In genomic region chr1:11273595-11274234, GRCh38 we compare ENCODE assay signal across 1 cellular context.
TF ChIP-seq lines count a peak whose summit lies in the region.

No MANE protein-coding gene starts in this region.

TF ChIP-seq in K562, 482 proteins besides CTCF, POLR2A, EP300 and RAD21 (continued from another document and continues in another):
- TF ChIP-seq ZHX1 (conservative IDR thresholded peaks at IDR 0.05; ENCODE audit: low read length) (no peak), TSHZ1 (CRISPR knock-in tag; IDR thresholded peaks at IDR 0.05) (no peak), HNRNPK (IDR thresholded peaks at IDR 0.05; ENCODE audit: low read depth, low read length, poor library complexity, severe bottlenecking) (no peak), ILF3 (IDR thresholded peaks at IDR 0.05; ENCODE audit: borderline replicate concordance) (no peak), TCF7 (IDR thresholded peaks at IDR 0.05; ENCODE audit: borderline replicate concordance) (no peak), ZNF134 (CRISPR knock-in tag; conservative IDR thresholded peaks at IDR 0.05) (no peak), NR2C2 (CRISPR knock-in tag; IDR thresholded peaks at IDR 0.05) (peak; percentile 29), NR2C2 (tag; IDR thresholded peaks at IDR 0.05) (no peak; the same call in 1 of the 2 replicates), LARP7 (IDR thresholded peaks at IDR 0.05) (no peak), MYC (IDR thresholded peaks at IDR 0.05; ENCODE audit: low read depth, low read length) (no peak), MYC (CRISPR knock-in tag; IDR thresholded peaks at IDR 0.05; ENCODE audit: borderline replicate concordance, low read depth) (peak; percentile 43), TAF9B (IDR thresholded peaks at IDR 0.05; ENCODE audit: partially characterized antibody) (no peak), RBM22 (IDR thresholded peaks at IDR 0.05; ENCODE audit: low read depth, low read length, poor library complexity, severe bottlenecking) (no peak), ZNF212 (CRISPR knock-in tag; IDR thresholded peaks at IDR 0.05) (no peak), ZNF253 (CRISPR knock-in tag; conservative IDR thresholded peaks at IDR 0.05) (no peak), SIRT6 (IDR thresholded peaks at IDR 0.05; ENCODE audit: low read depth, low read length) (no peak), PHF20 (IDR thresholded peaks at IDR 0.05; ENCODE audit: partially characterized antibody) (no peak), CC2D1A (IDR thresholded peaks at IDR 0.05) (no peak), POLR3G (IDR thresholded peaks at IDR 0.05; ENCODE audit: extremely low read depth, insufficient read length, insufficient replicate concordance) (no peak), MYNN (IDR thresholded peaks at IDR 0.05) (no peak), MYNN (CRISPR knock-in tag; IDR thresholded peaks at IDR 0.05) (no peak), TCFL5 (CRISPR knock-in tag; conservative IDR thresholded peaks at IDR 0.05) (no peak), ZNF184 (CRISPR knock-in tag; IDR thresholded peaks at IDR 0.05) (no peak), ZNF217 (CRISPR knock-in tag; IDR thresholded peaks at IDR 0.05) (no peak), TAL1 (IDR thresholded peaks at IDR 0.05) (no peak), CLOCK (CRISPR knock-in tag; IDR thresholded peaks at IDR 0.05; ENCODE audit: borderline replicate concordance) (no peak), BRCA1 (IDR thresholded peaks at IDR 0.05) (no peak), BRCA1 (CRISPR knock-in tag; IDR thresholded peaks at IDR 0.05) (no peak), ZNF436 (CRISPR knock-in tag; IDR thresholded peaks at IDR 0.05) (no peak), LEF1 (IDR thresholded peaks at IDR 0.05) (no peak)
- TF ChIP-seq, protein P1, sequence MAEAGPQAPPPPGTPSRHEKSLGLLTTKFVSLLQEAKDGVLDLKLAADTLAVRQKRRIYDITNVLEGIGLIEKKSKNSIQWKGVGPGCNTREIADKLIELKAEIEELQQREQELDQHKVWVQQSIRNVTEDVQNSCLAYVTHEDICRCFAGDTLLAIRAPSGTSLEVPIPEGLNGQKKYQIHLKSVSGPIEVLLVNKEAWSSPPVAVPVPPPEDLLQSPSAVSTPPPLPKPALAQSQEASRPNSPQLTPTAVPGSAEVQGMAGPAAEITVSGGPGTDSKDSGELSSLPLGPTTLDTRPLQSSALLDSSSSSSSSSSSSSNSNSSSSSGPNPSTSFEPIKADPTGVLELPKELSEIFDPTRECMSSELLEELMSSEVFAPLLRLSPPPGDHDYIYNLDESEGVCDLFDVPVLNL (CRISPR knock-in tag; IDR thresholded peaks at IDR 0.05; ENCODE audit: low read depth) = peak; percentile 74; the same call in 1 of the 2 replicates
- TF ChIP-seq, protein P2, sequence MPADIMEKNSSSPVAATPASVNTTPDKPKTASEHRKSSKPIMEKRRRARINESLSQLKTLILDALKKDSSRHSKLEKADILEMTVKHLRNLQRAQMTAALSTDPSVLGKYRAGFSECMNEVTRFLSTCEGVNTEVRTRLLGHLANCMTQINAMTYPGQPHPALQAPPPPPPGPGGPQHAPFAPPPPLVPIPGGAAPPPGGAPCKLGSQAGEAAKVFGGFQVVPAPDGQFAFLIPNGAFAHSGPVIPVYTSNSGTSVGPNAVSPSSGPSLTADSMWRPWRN (IDR thresholded peaks at IDR 0.05; ENCODE audit: low read depth) = no peak
- TF ChIP-seq, protein P3, sequence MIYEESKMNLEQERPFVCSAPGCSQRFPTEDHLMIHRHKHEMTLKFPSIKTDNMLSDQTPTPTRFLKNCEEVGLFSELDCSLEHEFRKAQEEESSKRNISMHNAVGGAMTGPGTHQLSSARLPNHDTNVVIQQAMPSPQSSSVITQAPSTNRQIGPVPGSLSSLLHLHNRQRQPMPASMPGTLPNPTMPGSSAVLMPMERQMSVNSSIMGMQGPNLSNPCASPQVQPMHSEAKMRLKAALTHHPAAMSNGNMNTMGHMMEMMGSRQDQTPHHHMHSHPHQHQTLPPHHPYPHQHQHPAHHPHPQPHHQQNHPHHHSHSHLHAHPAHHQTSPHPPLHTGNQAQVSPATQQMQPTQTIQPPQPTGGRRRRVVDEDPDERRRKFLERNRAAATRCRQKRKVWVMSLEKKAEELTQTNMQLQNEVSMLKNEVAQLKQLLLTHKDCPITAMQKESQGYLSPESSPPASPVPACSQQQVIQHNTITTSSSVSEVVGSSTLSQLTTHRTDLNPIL (CRISPR knock-in tag; IDR thresholded peaks at IDR 0.05) = no peak
- TF ChIP-seq, protein P4, sequence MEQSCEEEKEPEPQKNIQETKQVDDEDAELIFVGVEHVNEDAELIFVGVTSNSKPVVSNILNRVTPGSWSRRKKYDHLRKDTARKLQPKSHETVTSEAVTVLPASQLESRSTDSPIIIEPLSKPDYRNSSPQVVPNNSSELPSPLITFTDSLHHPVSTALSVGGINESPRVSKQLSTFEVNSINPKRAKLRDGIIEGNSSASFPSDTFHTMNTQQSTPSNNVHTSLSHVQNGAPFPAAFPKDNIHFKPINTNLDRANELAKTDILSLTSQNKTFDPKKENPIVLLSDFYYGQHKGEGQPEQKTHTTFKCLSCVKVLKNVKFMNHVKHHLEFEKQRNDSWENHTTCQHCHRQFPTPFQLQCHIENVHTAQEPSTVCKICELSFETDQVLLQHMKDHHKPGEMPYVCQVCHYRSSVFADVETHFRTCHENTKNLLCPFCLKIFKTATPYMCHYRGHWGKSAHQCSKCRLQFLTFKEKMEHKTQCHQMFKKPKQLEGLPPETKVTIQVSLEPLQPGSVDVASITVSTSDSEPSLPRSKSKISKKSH (CRISPR knock-in tag; IDR thresholded peaks at IDR 0.05) = no peak
- TF ChIP-seq, protein P5, sequence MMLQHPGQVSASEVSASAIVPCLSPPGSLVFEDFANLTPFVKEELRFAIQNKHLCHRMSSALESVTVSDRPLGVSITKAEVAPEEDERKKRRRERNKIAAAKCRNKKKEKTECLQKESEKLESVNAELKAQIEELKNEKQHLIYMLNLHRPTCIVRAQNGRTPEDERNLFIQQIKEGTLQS (IDR thresholded peaks at IDR 0.05) = no peak
- TF ChIP-seq, protein P5 (CRISPR knock-in tag; conservative IDR thresholded peaks at IDR 0.05) = 0 out of 2 replicates have a peak, but pooled peaks have one; percentile 17
- TF ChIP-seq, protein P6, sequence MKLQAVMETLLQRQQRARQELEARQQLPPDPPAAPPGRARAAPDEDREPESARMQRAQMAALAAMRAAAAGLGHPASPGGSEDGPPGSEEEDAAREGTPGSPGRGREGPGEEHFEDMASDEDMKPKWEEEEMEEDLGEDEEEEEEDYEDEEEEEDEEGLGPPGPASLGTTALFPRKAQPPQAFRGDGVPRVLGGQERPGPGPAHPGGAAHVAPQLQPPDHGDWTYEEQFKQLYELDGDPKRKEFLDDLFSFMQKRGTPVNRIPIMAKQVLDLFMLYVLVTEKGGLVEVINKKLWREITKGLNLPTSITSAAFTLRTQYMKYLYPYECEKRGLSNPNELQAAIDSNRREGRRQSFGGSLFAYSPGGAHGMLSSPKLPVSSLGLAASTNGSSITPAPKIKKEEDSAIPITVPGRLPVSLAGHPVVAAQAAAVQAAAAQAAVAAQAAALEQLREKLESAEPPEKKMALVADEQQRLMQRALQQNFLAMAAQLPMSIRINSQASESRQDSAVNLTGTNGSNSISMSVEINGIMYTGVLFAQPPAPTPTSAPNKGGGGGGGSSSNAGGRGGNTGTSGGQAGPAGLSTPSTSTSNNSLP (IDR thresholded peaks at IDR 0.05; ENCODE audit: borderline replicate concordance, low read depth, low read length) = no peak
- TF ChIP-seq, protein P7, sequence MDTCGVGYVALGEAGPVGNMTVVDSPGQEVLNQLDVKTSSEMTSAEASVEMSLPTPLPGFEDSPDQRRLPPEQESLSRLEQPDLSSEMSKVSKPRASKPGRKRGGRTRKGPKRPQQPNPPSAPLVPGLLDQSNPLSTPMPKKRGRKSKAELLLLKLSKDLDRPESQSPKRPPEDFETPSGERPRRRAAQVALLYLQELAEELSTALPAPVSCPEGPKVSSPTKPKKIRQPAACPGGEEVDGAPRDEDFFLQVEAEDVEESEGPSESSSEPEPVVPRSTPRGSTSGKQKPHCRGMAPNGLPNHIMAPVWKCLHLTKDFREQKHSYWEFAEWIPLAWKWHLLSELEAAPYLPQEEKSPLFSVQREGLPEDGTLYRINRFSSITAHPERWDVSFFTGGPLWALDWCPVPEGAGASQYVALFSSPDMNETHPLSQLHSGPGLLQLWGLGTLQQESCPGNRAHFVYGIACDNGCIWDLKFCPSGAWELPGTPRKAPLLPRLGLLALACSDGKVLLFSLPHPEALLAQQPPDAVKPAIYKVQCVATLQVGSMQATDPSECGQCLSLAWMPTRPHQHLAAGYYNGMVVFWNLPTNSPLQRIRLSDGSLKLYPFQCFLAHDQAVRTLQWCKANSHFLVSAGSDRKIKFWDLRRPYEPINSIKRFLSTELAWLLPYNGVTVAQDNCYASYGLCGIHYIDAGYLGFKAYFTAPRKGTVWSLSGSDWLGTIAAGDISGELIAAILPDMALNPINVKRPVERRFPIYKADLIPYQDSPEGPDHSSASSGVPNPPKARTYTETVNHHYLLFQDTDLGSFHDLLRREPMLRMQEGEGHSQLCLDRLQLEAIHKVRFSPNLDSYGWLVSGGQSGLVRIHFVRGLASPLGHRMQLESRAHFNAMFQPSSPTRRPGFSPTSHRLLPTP (IDR thresholded peaks at IDR 0.05; ENCODE audit: borderline replicate concordance, extremely low read depth, insufficient read length) = no peak
- TF ChIP-seq, protein P8, sequence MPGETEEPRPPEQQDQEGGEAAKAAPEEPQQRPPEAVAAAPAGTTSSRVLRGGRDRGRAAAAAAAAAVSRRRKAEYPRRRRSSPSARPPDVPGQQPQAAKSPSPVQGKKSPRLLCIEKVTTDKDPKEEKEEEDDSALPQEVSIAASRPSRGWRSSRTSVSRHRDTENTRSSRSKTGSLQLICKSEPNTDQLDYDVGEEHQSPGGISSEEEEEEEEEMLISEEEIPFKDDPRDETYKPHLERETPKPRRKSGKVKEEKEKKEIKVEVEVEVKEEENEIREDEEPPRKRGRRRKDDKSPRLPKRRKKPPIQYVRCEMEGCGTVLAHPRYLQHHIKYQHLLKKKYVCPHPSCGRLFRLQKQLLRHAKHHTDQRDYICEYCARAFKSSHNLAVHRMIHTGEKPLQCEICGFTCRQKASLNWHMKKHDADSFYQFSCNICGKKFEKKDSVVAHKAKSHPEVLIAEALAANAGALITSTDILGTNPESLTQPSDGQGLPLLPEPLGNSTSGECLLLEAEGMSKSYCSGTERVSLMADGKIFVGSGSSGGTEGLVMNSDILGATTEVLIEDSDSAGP (CRISPR knock-in tag; IDR thresholded peaks at IDR 0.05) = peak; percentile 50; the same call in 1 of the 2 replicates
